Comparison of ENCODE assay signal across 9 cellular contexts in genomic region chr5:163379298-163380155, GRCh38. TPM values are rescaled to one million over a fixed set of nuclear protein-coding genes. Genes with fewer than 3 reads are reported as not detected.
DNase-seq lines count a peak whose midpoint lies in the region; ATAC-seq and TF ChIP-seq lines count a peak whose summit lies in the region.
"Had no signal": no experiment of that assay in that cellular context is flagged by ENCODE, and none has a peak within 500 bp of the region (broad histone marks: within the 10 kb centered on the region; RNA-seq: fewer than 3 reads in every experiment).

No MANE protein-coding gene starts in this region.

- no peaks in the 10 kb centered on the region for H3K4me1 Mint-ChIP-seq in T-helper 17 cell

- H3K36me3 ChIP-seq in SJCRH30 = no peaks in the 10 kb centered on the region

- peaks cover 15% of the 10 kb centered on the region for H3K27me3 Mint-ChIP-seq in T-helper 17 cell

- ATAC-seq in HG02759 (IDR thresholded peaks at IDR 0.05; ENCODE audit: unreplicated experiment) (no peak), GM18870 (IDR thresholded peaks at IDR 0.05; ENCODE audit: unreplicated experiment) (no peak), T-helper 17 cell (no peak)

- H3K27ac ChIP-seq in SJCRH30 = no peak overlapping the region

- H3K27me3 ChIP-seq in SJCRH30 = no peaks in the 10 kb centered on the region; the same call in 1 of the 2 replicates

- H3K36me3 Mint-ChIP-seq in T-helper 17 cell (ENCODE audit: low read depth) = no peaks in the 10 kb centered on the region
- H3K36me3 Mint-ChIP-seq: brain had no signal

- no peaks in the 10 kb centered on the region for H3K4me1 ChIP-seq in SJCRH30

- no peak for TF ChIP-seq CTCF in cardiac fibroblast (IDR thresholded peaks at IDR 0.05; ENCODE audit: low read depth, low read length)

- no peak overlapping the region for H3K4me3 Mint-ChIP-seq in T-helper 17 cell
- H3K4me3 Mint-ChIP-seq: brain had no signal

- H3K9me3 ChIP-seq in SJCRH30 (replicated peaks) (no peaks in the 10 kb centered on the region), T-helper 17 cell (ENCODE audit: control insufficient read depth, low read length, poor library complexity, severe bottlenecking) (no peaks in the 10 kb centered on the region)

- in situ Hi-C loops in Caki2 (cut with HindIII; ENCODE audit: low pct_unique_long_range_greater_than_20kb, low sequenced_read_pairs) = no loop called here

- DNase-seq in Caki2 (ENCODE audit: low read depth) (peak; percentile 87), MV-4-11 (lab: John Stamatoyannopoulos, UW) (peak; percentile 69), cardiac fibroblast (ENCODE audit: low read depth in 2 of 2) (peak; percentile 85 to 92), myocyte (ENCODE audit: low read depth) (peak; percentile 13), SJCRH30 (no peak), T-helper 17 cell (no peak)

- no peak overlapping the region for H3K27ac Mint-ChIP-seq in T-helper 17 cell

- H3K4me3 ChIP-seq in cardiac fibroblast (replicated peaks in 1 of 2; ENCODE audit: low read depth in 2 of 2, low read length in 2 of 2) = no peak overlapping the region
- no peak overlapping the region for H3K4me3 ChIP-seq in SJCRH30

RNA-seq across cellular contexts. Expression of gene CCNG1, which starts 57.9 kb away (rescaled TPM):
- 273 and 288 TPM in 2 replicates for total RNA-seq in Caki2 (2014; rRNA removed; shearing (Covaris generic); ENCODE audit: low replicate concordance)
- 255 and 263 TPM in 2 replicates for total RNA-seq in myocyte
- 52.5 TPM for polyA plus RNA-seq in myocyte (2012)
- total RNA-seq in SJCRH30 (2014; rRNA removed; shearing (Covaris generic)) = 199 and 202 TPM in 2 replicates
- total RNA-seq in T-helper 17 cell = 100 to 1,000 TPM in 1 of 2 donors, 10 to 100 TPM in 1; 79.1 to 121 TPM

Comparison
In these comparisons a context has a peak if more than half of its experiments do, and no peak if none do; other contexts are left out.
1. DNase-seq: peak in Caki2 (single experiment), MV-4-11 (single experiment), cardiac fibroblast (2 of 2) and myocyte (single experiment); none in SJCRH30 (0 of 2) and T-helper 17 cell (0 of 3).